ENCODE assay signal across 29 cellular contexts in genomic region chr1:61089338-61089737, GRCh38. TPM values are rescaled to one million over a fixed set of nuclear protein-coding genes. Genes with fewer than 3 reads are reported as not detected.
DNase-seq lines count a peak whose midpoint lies in the region; ATAC-seq, FAIRE-seq and TF ChIP-seq lines count a peak whose summit lies in the region.
"Had no signal": no experiment of that assay in that cellular context is flagged by ENCODE, and none has a peak within 500 bp of the region (broad histone marks: within the 10 kb centered on the region; RNA-seq: fewer than 3 reads in every experiment).

No MANE protein-coding gene starts in this region.

- peaks cover 3% of the 10 kb centered on the region for H3K27me3 Mint-ChIP-seq in activated T-cell treated with anti-CD3 and anti-CD28 coated beads, Interleukin-2, amount 50 U/mL, for 24 hours

- no TSS peak for BruUV-seq in HepG2 (replicated peaks; lab: Mats Ljungman, UMichigan)

- WGBS in HepG2 (ENCODE audit: low lambda C conversion rate), result under 1% methylated on average over 4 of the region's 4 CpGs
- WGBS in right lobe of liver (ENCODE audit: insufficient coverage, low coverage, low lambda C conversion rate, missing lambda C conversion rate), result 31% methylated on average over 4 of the region's 4 CpGs
- WGBS in sigmoid colon, 2 donors, result 19 to 66% methylated on average over 4 of the region's 4 CpGs

- TF ChIP-seq CTCF in HepG2 (CRISPR knock-in tag; IDR thresholded peaks at IDR 0.05) (no peak), right lobe of liver (IDR thresholded peaks at IDR 0.05) (no peak), sigmoid colon (IDR thresholded peaks at IDR 0.05) (no peak)

- intact Hi-C loops in HepG2 (cut with micrococcal nuclease; ENCODE audit: unreplicated experiment), result loop anchor here (5.0 to 10.0 kb wide), 2 partner anchors 37 to 95 kb away; no protein-coding TSS in a partner anchor
- intact Hi-C loops in right lobe of liver (cut with DNase I), result no loop called here
- intact Hi-C loops in sigmoid colon (cut with DNase I), result loop anchor here (10.0 kb wide), 1 partner anchor 65 kb away; no protein-coding TSS in a partner anchor

- H3K9me3 ChIP-seq in HepG2 (ENCODE audit: low read length) (no peaks in the 10 kb centered on the region), right lobe of liver (no peaks in the 10 kb centered on the region), sigmoid colon (no peaks in the 10 kb centered on the region)
- H3K9me3 ChIP-seq: BLaER1, SJCRH30, vagina had no signal

- no peak overlapping the region for H2AFZ ChIP-seq in HepG2 (ENCODE audit: low read length)
- H2AFZ ChIP-seq: parathyroid adenoma, PC-9 had no signal

- POLR2A ChIA-PET in HepG2 (lab: Yijun Ruan, JAX), result no interaction called here

- CTCF ChIA-PET in HepG2 (lab: Yijun Ruan, JAX; ENCODE audit: low intra/inter-chr PET ratio, low total read pairs), result no interaction called here

- H3K9me3 Mint-ChIP-seq in activated T-cell treated with anti-CD3 and anti-CD28 coated beads, Interleukin-2, amount 50 U/mL, for 24 hours, result no peaks in the 10 kb centered on the region
- H3K9me3 Mint-ChIP-seq: activated CD4-positive, alpha-beta T cell treated with anti-CD3 and anti-CD28 coated beads, Interleukin-2, amount 10 ng/mL, durations not matched to agents 24 days and 14 days; HFFc6; nephron; stimulated activated naive CD8-positive, alpha-beta T cell treated with anti-CD3 and anti-CD28 coated beads, Interleukin-15, amount 100 ng/mL, for 72 hours had no signal

- peak overlapping the region in 1 of 3 experiments; percentile 14; a peak in 2 of 6 replicates for H3K4me3 ChIP-seq in HepG2 (replicated peaks in 1 of 3; ENCODE audit: insufficient read depth in 1 of 3, low read depth in 2 of 3, low read length in 3 of 3)
- H3K4me3 ChIP-seq in right lobe of liver, result no peak overlapping the region
- no peak overlapping the region for H3K4me3 ChIP-seq in sigmoid colon
- H3K4me3 ChIP-seq: BLaER1, PC-9, SJCRH30, vagina had no signal

- H3K4me1 ChIP-seq in HepG2 (ENCODE audit: insufficient read depth, low read length), result peaks cover 89% of the 10 kb centered on the region
- H3K4me1 ChIP-seq in right lobe of liver, result peaks cover 0 to 67% (median 19%) of the 10 kb centered on the region in 4 donors
- peaks cover 0 to 92% (median 78%) of the 10 kb centered on the region in 4 donors for H3K4me1 ChIP-seq in sigmoid colon
- H3K4me1 ChIP-seq: BLaER1, parathyroid adenoma, SJCRH30 had no signal

- peak; percentile 55 for FAIRE-seq in HepG2 (lab: Jason Lieb, UNC)
- FAIRE-seq: bronchial epithelial cell, GM18507, small intestine had no signal

- H3K36me3 ChIP-seq in HepG2 (replicated peaks in 1 of 2; ENCODE audit: control insufficient read depth in 1 of 2, insufficient read depth in 2 of 2, low read length in 2 of 2), result peaks cover 2 to 21% of the 10 kb centered on the region in 2 experiments; a peak in 3 of 5 replicates
- H3K36me3 ChIP-seq in right lobe of liver, result peaks cover 0 to 14% (median 2%) of the 10 kb centered on the region in 4 donors
- H3K36me3 ChIP-seq in sigmoid colon, result peaks cover 0 to 15% (median 4%) of the 10 kb centered on the region in 4 donors
- H3K36me3 ChIP-seq: BLaER1 had no signal

- peak overlapping the region; percentile 58 for H3K4me2 ChIP-seq in HepG2 (ENCODE audit: low read depth, low read length)
- H3K4me2 ChIP-seq: BLaER1, PC-9 had no signal

- peaks cover 9% of the 10 kb centered on the region for H3K4me1 Mint-ChIP-seq in activated T-cell treated with anti-CD3 and anti-CD28 coated beads, Interleukin-2, amount 50 U/mL, for 24 hours (ENCODE audit: low read depth)
- H3K4me1 Mint-ChIP-seq: activated CD4-positive, alpha-beta T cell treated with anti-CD3 and anti-CD28 coated beads, Interleukin-2, amount 10 ng/mL, durations not matched to agents 24 days and 14 days; stimulated activated naive CD8-positive, alpha-beta T cell treated with anti-CD3 and anti-CD28 coated beads, Interleukin-15, amount 100 ng/mL, for 72 hours had no signal

- peak; percentile 87 for ATAC-seq in HepG2
- ATAC-seq in right lobe of liver, result no peak
- no peak for ATAC-seq in HG03460 (IDR thresholded peaks at IDR 0.05; ENCODE audit: unreplicated experiment)
- ATAC-seq in GM21526 (IDR thresholded peaks at IDR 0.05; ENCODE audit: low FRiP score, unreplicated experiment), result no peak
- ATAC-seq: foreskin keratinocyte; stimulated activated naive CD8-positive, alpha-beta T cell treated with anti-CD3 and anti-CD28 coated beads, Interleukin-15, amount 100 ng/mL, for 72 hours had no signal

- DNase-seq in HepG2 (ENCODE audit: low spot score) (peak; percentile 90), right lobe of liver (no peak), epithelial cell of prostate (ENCODE audit: low read depth, low spot score) (no peak), sigmoid colon (no peak), NCI-H1417 (lab: John Stamatoyannopoulos, UW) (no peak)
- DNase-seq in activated T-cell treated with anti-CD3 and anti-CD28 coated beads, Interleukin-2, amount 50 U/mL, for 24 hours, result no peak
- DNase-seq: activated CD4-positive, alpha-beta T cell treated with anti-CD3 and anti-CD28 coated beads, Interleukin-2, amount 10 ng/mL, durations not matched to agents 24 days and 14 days; activated effector memory CD4-positive, alpha-beta T cell treated with Interleukin-2 at 50 U/mL for 16 hours; EL; foreskin keratinocyte; HFFc6; kidney glomerular epithelial cell; NCI-H1436; NCI-H2171; NCI-H524 treated with DMSO at 0.1 percent for 48 hours; PC-9; SJCRH30; small intestine; stimulated activated CD4-positive, alpha-beta T cell treated with anti-CD3 and anti-CD28 coated beads, Interleukin-2, amount 100 ng/mL, for 48 hours; stimulated activated naive CD8-positive, alpha-beta T cell treated with anti-CD3 and anti-CD28 coated beads, Interleukin-15, amount 100 ng/mL, for 72 hours had no signal

- no peaks in the 10 kb centered on the region for H3K27me3 ChIP-seq in HepG2 (ENCODE audit: control insufficient read depth in 1 of 2, insufficient read depth in 2 of 2, low read length in 2 of 2)
- no peaks in the 10 kb centered on the region for H3K27me3 ChIP-seq in right lobe of liver
- H3K27me3 ChIP-seq in sigmoid colon, result no peaks in the 10 kb centered on the region
- H3K27me3 ChIP-seq: foreskin keratinocyte, SJCRH30, vagina had no signal

- H3K36me3 Mint-ChIP-seq in activated T-cell treated with anti-CD3 and anti-CD28 coated beads, Interleukin-2, amount 50 U/mL, for 24 hours (ENCODE audit: low read depth), result peaks cover 12% of the 10 kb centered on the region
- H3K36me3 Mint-ChIP-seq: IgD-negative memory B cell had no signal

- in situ Hi-C loops in HepG2 (cut with HindIII; ENCODE audit: extremely low pct_ligation_motif_present, low pct_unique_long_range_greater_than_20kb), result no loop called here

- H3K27ac ChIP-seq in HepG2 (ENCODE audit: extremely low read length, insufficient read depth, low read length) (peak overlapping the region; percentile 58), right lobe of liver (no peak overlapping the region), epithelial cell of prostate (peak overlapping the region; percentile 3), sigmoid colon (peak overlapping the region in 3 of 4 donors; percentile 95 to 97 (median 96))
- H3K27ac ChIP-seq: BLaER1, foreskin keratinocyte, parathyroid adenoma, PC-9, SJCRH30, vagina had no signal

- H3K79me2 ChIP-seq in HepG2 (ENCODE audit: insufficient read depth, low read length), result peaks cover 100% of the 10 kb centered on the region

- TF ChIP-seq RAD21 in HepG2 (CRISPR knock-in tag; IDR thresholded peaks at IDR 0.05), result no peak

- TF ChIP-seq POLR2A in HepG2 (IDR thresholded peaks at IDR 0.05; ENCODE audit: insufficient read depth in 1 of 2, low read depth in 2 of 2, low read length in 2 of 2) (no peak), right lobe of liver (IDR thresholded peaks at IDR 0.05) (no peak), sigmoid colon (IDR thresholded peaks at IDR 0.05) (no peak)

- H4K20me1 ChIP-seq in HepG2 (ENCODE audit: insufficient read depth, low read length), result peaks cover 47% of the 10 kb centered on the region

- TF ChIP-seq EP300 in HepG2 (IDR thresholded peaks at IDR 0.05; ENCODE audit: low read depth in 2 of 2, low read length in 2 of 2) (peak; percentile 56 to 90; a peak in 3 of 4 replicates), HepG2 (CRISPR knock-in tag; IDR thresholded peaks at IDR 0.05; ENCODE audit: borderline replicate concordance) (no peak; the same call in 1 of the 2 replicates), sigmoid colon (IDR thresholded peaks at IDR 0.05) (no peak)

- H3K4me3 Mint-ChIP-seq in activated T-cell treated with anti-CD3 and anti-CD28 coated beads, Interleukin-2, amount 50 U/mL, for 24 hours, result no peak overlapping the region
- H3K4me3 Mint-ChIP-seq: activated CD4-positive, alpha-beta T cell treated with anti-CD3 and anti-CD28 coated beads, Interleukin-2, amount 10 ng/mL, durations not matched to agents 24 days and 14 days; HFFc6; IgD-negative memory B cell; stimulated activated naive CD8-positive, alpha-beta T cell treated with anti-CD3 and anti-CD28 coated beads, Interleukin-15, amount 100 ng/mL, for 72 hours had no signal

- no peak overlapping the region for H3K9ac ChIP-seq in HepG2 (ENCODE audit: insufficient read depth, low read depth, low read length)
- H3K9ac ChIP-seq: BLaER1, parathyroid adenoma had no signal

- H3K27ac Mint-ChIP-seq in activated T-cell treated with anti-CD3 and anti-CD28 coated beads, Interleukin-2, amount 50 U/mL, for 24 hours, result no peak overlapping the region
- H3K27ac Mint-ChIP-seq: activated CD4-positive, alpha-beta T cell treated with anti-CD3 and anti-CD28 coated beads, Interleukin-2, amount 10 ng/mL, durations not matched to agents 24 days and 14 days; HFFc6; stimulated activated naive CD8-positive, alpha-beta T cell treated with anti-CD3 and anti-CD28 coated beads, Interleukin-15, amount 100 ng/mL, for 72 hours had no signal

RNA-seq across cellular contexts. Expression of gene NFIA, which starts 7.0 kb away (rescaled TPM):
- total RNA-seq in HepG2 (2016; rRNA removed; fragmentation: Illumina TruSeq; extraction: Trizol), result 14.8 and 28.5 TPM in 2 replicates
- 8.1 and 8.4 TPM in 2 replicates for total RNA-seq in HepG2 (2016; cell fraction: cytosol; rRNA removed; fragmentation: Illumina TruSeq; extraction: Trizol; ENCODE audit: low read depth)
- total RNA-seq in HepG2 (2016; cell fraction: insoluble cytoplasmic fraction; rRNA removed; fragmentation: Illumina TruSeq; extraction: Trizol), result 11.5 and 25.9 TPM in 2 replicates
- total RNA-seq in HepG2 (2016; cell fraction: membrane; rRNA removed; fragmentation: Illumina TruSeq; extraction: Trizol), result 7.4 and 7.5 TPM in 2 replicates
- total RNA-seq in HepG2 (2016; cell fraction: nucleus; rRNA removed; fragmentation: Illumina TruSeq; extraction: Trizol), result 110 and 115 TPM in 2 replicates
- polyA plus RNA-seq in HepG2 (2011; rRNA removed), result 14.1 and 14.7 TPM in 2 replicates
- polyA plus RNA-seq in HepG2 (2011; cell fraction: cytosol; rRNA removed), result 11.0 and 12.6 TPM in 2 replicates
- polyA plus RNA-seq in HepG2 (2011; cell fraction: nucleus; rRNA removed), result 20.1 and 25.7 TPM in 2 replicates
- 4.5 and 5.7 TPM in 2 replicates for polyA plus RNA-seq in HepG2 (2012)
- polyA plus RNA-seq in HepG2 (2016; cell fraction: cytosol; fragmentation: Illumina TruSeq; extraction: Trizol; ENCODE audit: low read depth), result 0.64 and 0.71 TPM in 2 replicates
- polyA plus RNA-seq in HepG2 (2016; cell fraction: insoluble cytoplasmic fraction; fragmentation: Illumina TruSeq; extraction: Trizol; ENCODE audit: low read depth), result 11.5 and 13.5 TPM in 2 replicates
- 3.0 and 3.1 TPM in 2 replicates for polyA plus RNA-seq in HepG2 (2016; cell fraction: membrane; fragmentation: Illumina TruSeq; extraction: Trizol; ENCODE audit: low read depth)
- polyA plus RNA-seq in HepG2 (2016; cell fraction: nucleus; fragmentation: Illumina TruSeq; extraction: Trizol; ENCODE audit: insufficient read depth, low read depth), result 15.9 and 21.9 TPM in 2 replicates
- polyA minus RNA-seq in HepG2 (2011; rRNA and poly(A)+ RNA removed; ENCODE audit: low replicate concordance), result 62.5 and 117 TPM in 2 replicates
- polyA minus RNA-seq in HepG2 (2011; cell fraction: cytosol; rRNA and poly(A)+ RNA removed), result 18.3 and 19.2 TPM in 2 replicates
- polyA minus RNA-seq in HepG2 (2011; cell fraction: nucleus; rRNA and poly(A)+ RNA removed), result 167 and 202 TPM in 2 replicates
- total RNA-seq in right lobe of liver, result 10 to 100 TPM; 36.7 to 97.2 (median 57.9) TPM
- total RNA-seq in sigmoid colon, result 100 to 1,000 TPM in 1 of 4 donors, 10 to 100 TPM in 3; 79.7 to 154 (median 89.1) TPM
- polyA plus RNA-seq in sigmoid colon, result 1 to 10 TPM; 2.3 to 7.6 (median 4.2) TPM

Comparison
In these comparisons a context has a peak if more than half of its experiments do, and no peak if none do; other contexts are left out.
1. H3K27ac ChIP-seq: peak in HepG2 (single experiment), epithelial cell of prostate (single experiment) and sigmoid colon (3 of 4); none in right lobe of liver (0 of 3).
2. intact Hi-C loops: an anchor here in HepG2 (5.0 to 10.0 kb wide) and sigmoid colon (10.0 kb wide); none called in right lobe of liver.